ENCODE assay signal across 7 cellular contexts in the genomic region with DNA sequence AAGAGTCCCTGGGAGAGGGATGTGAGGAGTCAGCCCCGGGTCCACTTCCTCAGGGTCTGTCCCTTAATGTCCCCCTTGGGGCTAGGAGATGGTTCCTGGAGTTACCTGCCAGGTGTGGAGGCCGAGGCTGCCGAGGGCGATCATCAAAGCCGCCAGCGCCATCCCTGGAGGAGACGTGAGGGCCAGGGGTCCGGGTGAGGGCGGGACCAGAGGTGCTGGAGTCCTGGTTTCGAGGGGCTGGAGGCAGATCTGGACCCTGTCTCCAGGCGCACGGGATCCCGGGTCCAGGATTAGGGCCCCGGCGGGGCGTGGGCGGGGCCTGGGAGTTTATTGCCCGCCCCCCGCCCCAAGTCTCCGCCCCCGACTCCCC. TPM values are rescaled to one million over a fixed set of nuclear protein-coding genes. Genes with fewer than 3 reads are reported as not detected.
DNase-seq lines count a peak whose midpoint lies in the region; ATAC-seq, FAIRE-seq and TF ChIP-seq lines count a peak whose summit lies in the region.

A gene with protein sequence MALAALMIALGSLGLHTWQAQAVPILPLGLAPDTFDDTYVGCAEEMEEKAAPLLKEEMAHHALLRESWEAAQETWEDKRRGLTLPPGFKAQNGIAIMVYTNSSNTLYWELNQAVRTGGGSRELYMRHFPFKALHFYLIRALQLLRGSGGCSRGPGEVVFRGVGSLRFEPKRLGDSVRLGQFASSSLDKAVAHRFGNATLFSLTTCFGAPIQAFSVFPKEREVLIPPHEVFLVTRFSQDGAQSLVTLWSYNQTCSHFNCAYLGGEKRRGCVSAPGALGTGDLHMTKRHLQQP (minus strand): TSS at position 292 of the 370 bp plus-strand sequence. CDS start 130 bp downstream, at position 162.

- H3K79me2 ChIP-seq in keratinocyte (ENCODE audit: control insufficient read depth, insufficient read depth, low read length) = no peaks in the 10 kb centered on the region

- WGBS in HUES64 = 6% methylated on average over 19 of the region's 21 CpGs
- WGBS in aorta, 2 donors = 10 to 11% methylated on average over 18 to 21 of the region's 21 CpGs

- H3K36me3 Mint-ChIP-seq in stimulated activated memory B cell treated with anti-CD40 and anti-IgM and Interleukin-4, amounts not matched to agents 10 μg/mL and 1 μg/mL and 100 μg/mL, for 72 hours = no peaks in the 10 kb centered on the region

- FAIRE-seq in keratinocyte (lab: Jason Lieb, UNC) = no peak

- peak within 1 kb of the TSS; percentile 64 for H3K4me3 Mint-ChIP-seq in stimulated activated memory B cell treated with anti-CD40 and anti-IgM and Interleukin-4, amounts not matched to agents 10 μg/mL and 1 μg/mL and 100 μg/mL, for 72 hours

- H3K9ac ChIP-seq in HUES64 (ENCODE audit: low read depth, low read length) (peak within 1 kb of the TSS; percentile 81), adipocyte (ENCODE audit: low read length) (peak within 1 kb of the TSS; percentile 77), keratinocyte (ENCODE audit: control insufficient read depth, extremely low read depth, insufficient read depth, low read length) (peak within 1 kb of the TSS; percentile 60)

- H3K4me1 Mint-ChIP-seq in stimulated activated memory B cell treated with anti-CD40 and anti-IgM and Interleukin-4, amounts not matched to agents 10 μg/mL and 1 μg/mL and 100 μg/mL, for 72 hours = peaks cover 7% of the 10 kb centered on the region

- intact Hi-C loops in aorta (cut with DNase I) = no loop called here

- peak within 1 kb of the TSS; percentile 95 for H3K27ac ChIP-seq in HUES64 (ENCODE audit: low read depth, low read length)
- H3K27ac ChIP-seq in keratinocyte (ENCODE audit: control insufficient read depth, insufficient read depth, low read length) = no peak within 1 kb of the TSS
- no peak within 1 kb of the TSS for H3K27ac ChIP-seq in aorta (ENCODE audit: low read depth in 1 of 2, low read length in 2 of 2)

- H3K27me3 Mint-ChIP-seq in stimulated activated memory B cell treated with anti-CD40 and anti-IgM and Interleukin-4, amounts not matched to agents 10 μg/mL and 1 μg/mL and 100 μg/mL, for 72 hours = peaks cover 90% of the 10 kb centered on the region

- peaks cover 2% of the 10 kb centered on the region for H4K20me1 ChIP-seq in keratinocyte (ENCODE audit: control insufficient read depth, extremely low read depth, insufficient read depth, low read length)

- peak within 1 kb of the TSS; percentile 45 for H3K27ac Mint-ChIP-seq in stimulated activated memory B cell treated with anti-CD40 and anti-IgM and Interleukin-4, amounts not matched to agents 10 μg/mL and 1 μg/mL and 100 μg/mL, for 72 hours

- dilution Hi-C loops in keratinocyte (cut with MboI; ENCODE audit: extremely low pct_ligation_motif_present, low sequenced_read_pairs) = no loop called here

- peaks cover 2% of the 10 kb centered on the region for H3K9me3 Mint-ChIP-seq in stimulated activated memory B cell treated with anti-CD40 and anti-IgM and Interleukin-4, amounts not matched to agents 10 μg/mL and 1 μg/mL and 100 μg/mL, for 72 hours

- H3K36me3 ChIP-seq in HUES64 (ENCODE audit: insufficient read depth, low read length) (no peaks in the 10 kb centered on the region), adipocyte (ENCODE audit: control insufficient read depth, insufficient read depth, low read length, severe bottlenecking) (no peaks in the 10 kb centered on the region), keratinocyte (ENCODE audit: control insufficient read depth in 2 of 2, extremely low read depth in 1 of 2, insufficient read depth in 2 of 2, low read length in 2 of 2) (no peaks in the 10 kb centered on the region), aorta (ENCODE audit: control insufficient read depth in 1 of 2, insufficient read depth in 2 of 2, low read length in 1 of 2) (no peaks in the 10 kb centered on the region)

- no peaks in the 10 kb centered on the region for H3K9me1 ChIP-seq in keratinocyte (ENCODE audit: control insufficient read depth, extremely low read depth, insufficient read depth, low read length)

- H3K9me3 ChIP-seq in HUES64 (ENCODE audit: insufficient read depth, low read depth, low read length) = peaks cover 7% of the 10 kb centered on the region; the same call in 1 of the 2 replicates
- no peaks in the 10 kb centered on the region for H3K9me3 ChIP-seq in adipocyte (ENCODE audit: control insufficient read depth, low read length)
- H3K9me3 ChIP-seq in keratinocyte (ENCODE audit: control insufficient read depth, low read depth, low read length) = no peaks in the 10 kb centered on the region
- no peaks in the 10 kb centered on the region for H3K9me3 ChIP-seq in aorta (ENCODE audit: control insufficient read depth, low read length)

- DNase-seq in adipocyte (ENCODE audit: low read depth) (no peak), keratinocyte (ENCODE audit: low read depth, low spot score) (no peak), GM13976 (ENCODE audit: low spot score) (no peak), AG20443 (ENCODE audit: low spot score) (no peak), aorta (no peak)

- no peak for ATAC-seq in stimulated activated memory B cell treated with anti-CD40 and anti-IgM and Interleukin-4, amounts not matched to agents 10 μg/mL and 1 μg/mL and 100 μg/mL, for 72 hours
- no peak for ATAC-seq in aorta (ENCODE audit: low FRiP score)

- peaks cover 5% of the 10 kb centered on the region; the same call in 1 of the 2 replicates for H3K27me3 ChIP-seq in HUES64 (ENCODE audit: insufficient read depth, low read length)
- peaks cover 20% of the 10 kb centered on the region for H3K27me3 ChIP-seq in adipocyte (replicated peaks; ENCODE audit: control insufficient read depth, insufficient read depth, low read length)
- H3K27me3 ChIP-seq in keratinocyte (ENCODE audit: control insufficient read depth, extremely low read depth, insufficient read depth, low read length) = peaks cover 15% of the 10 kb centered on the region
- H3K27me3 ChIP-seq in aorta (ENCODE audit: control insufficient read depth in 1 of 2, insufficient read depth in 2 of 2, low read length in 1 of 2) = no peaks in the 10 kb centered on the region

- peak within 1 kb of the TSS; percentile 64 for H3K4me3 ChIP-seq in HUES64 (ENCODE audit: low read length)
- peak within 1 kb of the TSS; percentile 81 for H3K4me3 ChIP-seq in adipocyte (ENCODE audit: low read length)
- H3K4me3 ChIP-seq in keratinocyte (ENCODE audit: control insufficient read depth in 2 of 3, extremely low read depth in 1 of 3, insufficient read depth in 2 of 3, low read depth in 1 of 3, low read length in 3 of 3) = peak within 1 kb of the TSS; percentile 31 to 60 (median 60)
- H3K4me3 ChIP-seq in aorta (ENCODE audit: low read length in 2 of 2) = peak within 1 kb of the TSS in 1 of 2 donors; percentile 22

- peak within 1 kb of the TSS; percentile 65 for H2AFZ ChIP-seq in keratinocyte (ENCODE audit: control insufficient read depth, low read length)

- TF ChIP-seq CTCF in keratinocyte (optimal IDR thresholded peaks at IDR 0.05 in 1 of 3, IDR thresholded peaks at IDR 0.05 in 1 of 3, conservative IDR thresholded peaks at IDR 0.05 in 1 of 3; ENCODE audit: extremely low read depth in 1 of 3, insufficient read depth in 2 of 3, low read length in 3 of 3) (no peak), GM13976 (IDR thresholded peaks at IDR 0.05; ENCODE audit: borderline replicate concordance, control extremely low read depth, extremely low read depth, insufficient read depth, missing control alignments) (no peak)

- in situ Hi-C loops in GM13976 (cut with MboI; ENCODE audit: low sequenced_read_pairs, unreplicated experiment) = no loop called here

- peak within 1 kb of the TSS; percentile 82 for H3K4me2 ChIP-seq in keratinocyte (ENCODE audit: control insufficient read depth, extremely low read depth, insufficient read depth, low read depth, low read length)

- peaks cover 10% of the 10 kb centered on the region; the same call in 1 of the 2 replicates for H3K4me1 ChIP-seq in HUES64 (ENCODE audit: insufficient read depth, low read length)
- peaks cover 11% of the 10 kb centered on the region for H3K4me1 ChIP-seq in adipocyte (ENCODE audit: control insufficient read depth, insufficient read depth, low read length)
- peaks cover 3% of the 10 kb centered on the region for H3K4me1 ChIP-seq in keratinocyte (ENCODE audit: control insufficient read depth, extremely low read depth, insufficient read depth, low read length)
- H3K4me1 ChIP-seq in aorta (ENCODE audit: control insufficient read depth in 1 of 2, insufficient read depth in 2 of 2, low read length in 2 of 2) = no peaks in the 10 kb centered on the region

RNA-seq across cellular contexts. Expression of the gene that starts here (rescaled TPM):
- polyA plus RNA-seq in HUES64 (2013, experiment 1 of 2) = 3.8 TPM
- polyA plus RNA-seq in HUES64 (2013, experiment 2 of 2) = 7.5 TPM
- not detected in 3 replicates for polyA plus RNA-seq in keratinocyte
- not detected for polyA plus RNA-seq in keratinocyte (2011; ENCODE audit: low read depth)
- not detected in 2 replicates for polyA plus RNA-seq in keratinocyte (2011; cell fraction: cytosol; rRNA removed)
- polyA plus RNA-seq in keratinocyte (2011; cell fraction: nucleus; rRNA removed) = not detected in 2 replicates
- not detected in 2 replicates for polyA plus RNA-seq in keratinocyte (2012; ENCODE audit: low replicate concordance)
- not detected in 3 replicates for polyA minus RNA-seq in keratinocyte
- not detected for polyA minus RNA-seq in keratinocyte (2011; cell fraction: cytosol; rRNA and poly(A)+ RNA removed)
- not detected in 2 replicates for polyA minus RNA-seq in keratinocyte (2011; cell fraction: nucleus; rRNA and poly(A)+ RNA removed)
- not detected for total RNA-seq in aorta
- not detected for polyA plus RNA-seq in aorta
